ENCODE assay signal across 12 cellular contexts in the genomic region with DNA sequence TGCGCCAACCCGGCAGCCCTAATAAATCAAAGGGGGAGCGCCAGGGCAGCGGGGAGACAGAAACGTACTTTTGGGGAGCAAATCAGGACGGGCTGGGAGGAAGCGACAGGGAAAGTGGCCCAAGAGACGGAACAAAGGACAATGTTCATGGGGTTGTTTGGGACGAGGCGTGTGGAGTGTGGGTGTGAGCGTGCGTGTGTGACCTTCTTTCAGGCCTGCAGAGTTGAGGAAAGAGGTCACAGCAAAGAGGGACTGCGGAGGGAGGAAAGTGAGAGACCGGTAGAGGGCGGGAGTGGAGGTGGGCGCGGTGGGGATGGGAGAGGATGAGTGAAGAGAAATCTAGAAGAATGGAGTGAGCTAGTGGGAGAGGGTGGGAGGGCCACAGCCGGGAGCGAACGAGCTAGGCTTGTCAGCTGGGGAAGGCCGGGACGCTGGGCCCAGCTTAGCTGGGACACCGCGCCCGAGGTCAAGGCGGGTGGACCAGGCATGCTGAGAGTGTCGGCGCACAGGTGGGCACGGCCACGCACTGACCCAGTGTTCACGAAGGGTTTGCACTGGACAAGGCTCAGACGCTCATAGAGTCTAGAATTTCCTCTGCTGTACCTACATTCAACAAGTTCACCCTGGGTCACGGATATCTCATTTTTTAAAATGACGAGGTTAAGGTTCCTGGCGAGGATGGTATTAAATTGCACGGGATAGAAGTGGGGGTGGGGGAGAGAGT. TPM values are rescaled to one million over a fixed set of nuclear protein-coding genes. Genes with fewer than 3 reads are reported as not detected.
DNase-seq lines count a peak whose midpoint lies in the region; ATAC-seq, FAIRE-seq and TF ChIP-seq lines count a peak whose summit lies in the region.
"Had no signal": no experiment of that assay in that cellular context is flagged by ENCODE, and none has a peak within 500 bp of the region (broad histone marks: within the 10 kb centered on the region; RNA-seq: fewer than 3 reads in every experiment).

No MANE protein-coding gene starts in this region.

- no peaks in the 10 kb centered on the region for H3K36me3 Mint-ChIP-seq in WTC11
- peaks cover 0 to 11% of the 10 kb centered on the region in 2 donors for H3K36me3 Mint-ChIP-seq in CD14-positive monocyte
- H3K36me3 Mint-ChIP-seq: stimulated activated memory B cell treated with anti-CD40 and anti-IgM and Interleukin-4, amounts not matched to agents 10 μg/mL and 1 μg/mL and 100 μg/mL, for 72 hours had no signal

- H3K27me3 ChIP-seq in SK-N-SH (ENCODE audit: insufficient read depth) (peaks cover 93% of the 10 kb centered on the region), iPS-18a (ENCODE audit: control insufficient read depth, insufficient read depth, low read length) (peaks cover 100% of the 10 kb centered on the region), smooth muscle cell (ENCODE audit: low read depth) (no peaks in the 10 kb centered on the region)

- H3K79me2 ChIP-seq in SK-N-SH (ENCODE audit: insufficient read depth) (no peaks in the 10 kb centered on the region), smooth muscle cell (ENCODE audit: low read depth) (peaks cover 100% of the 10 kb centered on the region)

- H3K9me3 ChIP-seq in SK-N-SH, result no peaks in the 10 kb centered on the region
- H3K9me3 ChIP-seq in iPS-18a (ENCODE audit: control insufficient read depth, low read depth, low read length), result no peaks in the 10 kb centered on the region
- H3K9me3 ChIP-seq in smooth muscle cell (replicated peaks; ENCODE audit: low read depth), result no peaks in the 10 kb centered on the region
- H3K9me3 ChIP-seq in kidney (ENCODE audit: control insufficient read depth in 1 of 2, low read length in 2 of 2), result no peaks in the 10 kb centered on the region

- H3K9me3 Mint-ChIP-seq in WTC11, result no peaks in the 10 kb centered on the region
- peaks cover 0 to 32% (median 19%) of the 10 kb centered on the region in 7 donors for H3K9me3 Mint-ChIP-seq in CD14-positive monocyte

- no peak overlapping the region for H3K27ac ChIP-seq in SK-N-SH (ENCODE audit: low read depth in 2 of 2, low read length in 1 of 2)
- H3K27ac ChIP-seq in iPS-18a (ENCODE audit: low read length), result no peak overlapping the region
- peak overlapping the region; percentile 95 for H3K27ac ChIP-seq in smooth muscle cell (ENCODE audit: low read depth)
- H3K27ac ChIP-seq in kidney (ENCODE audit: low read depth in 2 of 2, low read length in 2 of 2), result no peak overlapping the region

- peaks cover 0 to 2% of the 10 kb centered on the region in 2 experiments; a peak in 1 of 4 replicates for H3K4me1 ChIP-seq in SK-N-SH (ENCODE audit: control insufficient read depth in 1 of 2, insufficient read depth in 2 of 2, low read depth in 1 of 2, low read length in 1 of 2)
- peaks cover 38% of the 10 kb centered on the region for H3K4me1 ChIP-seq in iPS-18a (ENCODE audit: control insufficient read depth, low read depth, low read length)
- peaks cover 20% of the 10 kb centered on the region for H3K4me1 ChIP-seq in smooth muscle cell (ENCODE audit: low read depth)
- peaks cover 0 to 5% of the 10 kb centered on the region in 2 donors for H3K4me1 ChIP-seq in kidney (ENCODE audit: control insufficient read depth in 1 of 2, insufficient read depth in 1 of 2, low read depth in 1 of 2, low read length in 2 of 2)

- H3K36me3 ChIP-seq in SK-N-SH (replicated peaks in 1 of 2; ENCODE audit: control insufficient read depth in 1 of 2, insufficient read depth in 2 of 2, low read length in 1 of 2), result no peaks in the 10 kb centered on the region
- H3K36me3 ChIP-seq in iPS-18a (ENCODE audit: control insufficient read depth, low read depth, low read length), result no peaks in the 10 kb centered on the region
- H3K36me3 ChIP-seq in smooth muscle cell (ENCODE audit: low read depth), result no peaks in the 10 kb centered on the region
- no peaks in the 10 kb centered on the region for H3K36me3 ChIP-seq in kidney (ENCODE audit: control insufficient read depth in 1 of 2, insufficient read depth in 2 of 2, low read length in 2 of 2)

- H3K27me3 Mint-ChIP-seq in WTC11 (ENCODE audit: low read depth) (peaks cover 98% of the 10 kb centered on the region), CD14-positive monocyte (ENCODE audit: low read depth in 3 of 3) (peaks cover 94 to 99% (median 97%) of the 10 kb centered on the region in 3 donors)

- H3K4me1 Mint-ChIP-seq in WTC11 (peaks cover 81% of the 10 kb centered on the region), CD14-positive monocyte (no peaks in the 10 kb centered on the region)

- H3K4me3 ChIP-seq in SK-N-SH (ENCODE audit: low read depth in 2 of 2, low read length in 1 of 2), result no peak overlapping the region
- H3K4me3 ChIP-seq in iPS-18a (ENCODE audit: low read length), result peak overlapping the region; percentile 66
- peak overlapping the region; percentile 65 for H3K4me3 ChIP-seq in smooth muscle cell
- H3K4me3 ChIP-seq in kidney (ENCODE audit: low read length in 2 of 2), result no peak overlapping the region

- H3F3A ChIP-seq in SK-N-SH (replicated peaks; ENCODE audit: insufficient read depth) (no peaks in the 10 kb centered on the region), smooth muscle cell (ENCODE audit: low read depth) (peaks cover 16% of the 10 kb centered on the region)

- FAIRE-seq in kidney (lab: Jason Lieb, UNC), result no peak
- FAIRE-seq: A204.1 had no signal

- no peak for ATAC-seq in SK-N-SH treated with all-trans-retinoic acid at 6 μM for 48 hours
- peak; percentile 45 for ATAC-seq in WTC11
- ATAC-seq: stimulated activated memory B cell treated with anti-CD40 and anti-IgM and Interleukin-4, amounts not matched to agents 10 μg/mL and 1 μg/mL and 100 μg/mL, for 72 hours had no signal

- CTCF ChIA-PET in SK-N-SH (lab: Yijun Ruan, JAX), result no interaction called here
- CTCF ChIA-PET in WTC11 (lab: Charles Lee), result interaction anchor here (0.6 to 1.0 kb wide), 4 partner anchors 8 to 1879 kb away, joined by 3 to 4 read pairs (median 3); no protein-coding TSS in a partner anchor

- H3K9me2 ChIP-seq in SK-N-SH, result no peaks in the 10 kb centered on the region

- H4K20me1 ChIP-seq in SK-N-SH (ENCODE audit: insufficient read depth), result no peaks in the 10 kb centered on the region
- peaks cover 10% of the 10 kb centered on the region for H4K20me1 ChIP-seq in smooth muscle cell (ENCODE audit: low read depth)

- no peak for DNase-seq in SK-N-SH
- peak; percentile 72 for DNase-seq in WTC11 (ENCODE audit: low spot score)
- peak; percentile 41 for DNase-seq in smooth muscle cell (lab: John Stamatoyannopoulos, UW; ENCODE audit: unreplicated experiment)
- DNase-seq in kidney, result no peak
- no peak for DNase-seq in CD14-positive monocyte (ENCODE audit: low spot score)
- DNase-seq in ureter (ENCODE audit: low spot score), result no peak
- DNase-seq: foreskin melanocyte, NCI-H510A treated with DMSO at 0.1 percent for 48 hours had no signal

- POLR2A ChIA-PET in SK-N-SH (lab: Yijun Ruan, JAX), result no interaction called here
- POLR2A ChIA-PET in WTC11 (lab: Charles Lee), result interaction anchor here (1.0 kb wide), 1 partner anchor 19 kb away, joined by 3 read pairs; no protein-coding TSS in a partner anchor

- intact Hi-C loops in kidney (cut with DNase I) (no loop called here), CD14-positive monocyte (cut with micrococcal nuclease) (no loop called here)

- H3K27ac Mint-ChIP-seq in WTC11 (no peak overlapping the region), CD14-positive monocyte (no peak overlapping the region)
- H3K27ac Mint-ChIP-seq: stimulated activated memory B cell treated with anti-CD40 and anti-IgM and Interleukin-4, amounts not matched to agents 10 μg/mL and 1 μg/mL and 100 μg/mL, for 72 hours had no signal

- TF ChIP-seq RAD21 in SK-N-SH (IDR thresholded peaks at IDR 0.05; ENCODE audit: low read length), result no peak

- H3K4me3 Mint-ChIP-seq in WTC11, result peak overlapping the region; percentile 92
- peak overlapping the region in 1 of 2 donors; percentile 84 for H3K4me3 Mint-ChIP-seq in CD14-positive monocyte
- H3K4me3 Mint-ChIP-seq: stimulated activated memory B cell treated with anti-CD40 and anti-IgM and Interleukin-4, amounts not matched to agents 10 μg/mL and 1 μg/mL and 100 μg/mL, for 72 hours had no signal

- TF ChIP-seq EP300 in SK-N-SH (IDR thresholded peaks at IDR 0.05; ENCODE audit: borderline replicate concordance in 1 of 2, low read depth in 1 of 2, low read length in 1 of 2), result no peak

- TF ChIP-seq CTCF in SK-N-SH (IDR thresholded peaks at IDR 0.05) (no peak), WTC11 (IDR thresholded peaks at IDR 0.05) (no peak), smooth muscle cell (IDR thresholded peaks at IDR 0.05; ENCODE audit: borderline replicate concordance, insufficient read depth, poor library complexity, severe bottlenecking) (peak; percentile 43), kidney (IDR thresholded peaks at IDR 0.05; ENCODE audit: borderline replicate concordance, extremely low read depth, insufficient read depth) (no peak), CD14-positive monocyte (IDR thresholded peaks at IDR 0.05) (no peak)

- H3K4me2 ChIP-seq in SK-N-SH (peak overlapping the region; percentile 72; the same call in 1 of the 2 replicates), smooth muscle cell (peak overlapping the region; percentile 98)

- H2AFZ ChIP-seq in SK-N-SH (ENCODE audit: low read depth) (0 out of 2 replicates have a peak overlapping the region, but pooled peaks have one; percentile 29), smooth muscle cell (ENCODE audit: low read depth) (peak overlapping the region; percentile 56)

- 11% methylated on average over 34 of the region's 36 CpGs for WGBS in SK-N-SH (ENCODE audit: low lambda C conversion rate)
- 5% methylated on average over 30 of the region's 36 CpGs for WGBS in smooth muscle cell (ENCODE audit: low lambda C conversion rate)

- H3K9ac ChIP-seq in SK-N-SH (no peak overlapping the region), iPS-18a (ENCODE audit: low read length) (no peak overlapping the region), smooth muscle cell (ENCODE audit: low read depth) (peak overlapping the region; percentile 94), kidney (ENCODE audit: low read length in 2 of 2) (no peak overlapping the region)

TF ChIP-seq in SK-N-SH, 30 proteins besides CTCF, POLR2A, EP300 and RAD21 (continues in another document):
- TF ChIP-seq SIN3A (IDR thresholded peaks at IDR 0.05; ENCODE audit: borderline replicate concordance, low read depth, low read length) (no peak), CHD2 (IDR thresholded peaks at IDR 0.05; ENCODE audit: low read length, partially characterized antibody) (no peak)

RNA-seq across cellular contexts. Expression of gene PITX2, which starts 14.7 kb away (rescaled TPM):
- polyA plus RNA-seq in SK-N-SH (2012; rRNA removed), result not detected in 2 replicates
- polyA plus RNA-seq in SK-N-SH (2012; cell fraction: cytosol; rRNA removed), result not detected in 2 replicates
- not detected in 2 replicates for polyA plus RNA-seq in SK-N-SH (2012; cell fraction: nucleus; rRNA removed)
- 11.3 to 24.9 TPM (median 12.2 TPM) in 3 replicates for total RNA-seq in WTC11 (2021)
- total RNA-seq in smooth muscle cell, result 269 and 289 TPM in 2 replicates
- polyA plus RNA-seq in smooth muscle cell, result 382 and 543 TPM in 2 replicates
- 3.2 TPM for total RNA-seq in kidney
- 0.71 TPM for polyA plus RNA-seq in kidney (ENCODE audit: insufficient read depth, low read depth, low replicate concordance)
- polyA plus RNA-seq in CD14-positive monocyte, result not detected
- total RNA-seq in ureter, result not detected

Comparison
In these comparisons a context has a peak if more than half of its experiments do, and no peak if none do; other contexts are left out.
1. DNase-seq: peak in WTC11 (single experiment) and smooth muscle cell (single experiment); none in SK-N-SH (single experiment), kidney (single experiment), CD14-positive monocyte (single experiment) and ureter (single experiment).
2. H3K4me3 ChIP-seq: peak in iPS-18a (single experiment) and smooth muscle cell (single experiment); none in SK-N-SH (0 of 2) and kidney (0 of 2).
3. RNA of gene PITX2, which starts 14.7 kb away (total RNA-seq): 269 to 289 TPM in smooth muscle cell; 11.3 to 24.9 TPM in WTC11, 3.2 TPM in kidney (single experiment) and not detected in ureter (single experiment); every median in the first group is over 10 times any median in the second.
4. Of the 6 proteins assayed by ChIP-seq in both WTC11 and SK-N-SH: peak only in WTC11: USF2; only in SK-N-SH: none; in both: none; in neither: 5.